Comparison of ENCODE assay signal across 23 cellular contexts in genomic region chr14:20642182-20642581, GRCh38. TPM values are rescaled to one million over a fixed set of nuclear protein-coding genes. Genes with fewer than 3 reads are reported as not detected.
A peak's percentile ranks its signal among the peaks of the same experiment; 100 is the strongest.
DNase-seq lines count a peak whose midpoint lies in the region; ATAC-seq and TF ChIP-seq lines count a peak whose summit lies in the region.
"Had no signal": no experiment of that assay in that cellular context is flagged by ENCODE, and none has a peak within 500 bp of the region (broad histone marks: within the 10 kb centered on the region; RNA-seq: fewer than 3 reads in every experiment).

No MANE protein-coding gene starts in this region.

- no peaks in the 10 kb centered on the region for H3K79me2 ChIP-seq in PC-3 (ENCODE audit: low read length)

- H3K27me3 ChIP-seq in BE2C (peaks cover 12% of the 10 kb centered on the region), PC-3 (ENCODE audit: low read length) (peaks cover 23% of the 10 kb centered on the region), endodermal cell (ENCODE audit: control insufficient read depth, insufficient read depth, low read length, poor library complexity, severe bottlenecking) (no peaks in the 10 kb centered on the region)
- H3K27me3 ChIP-seq: BLaER1 treated with 17β-estradiol and CSF1 and Interleukin-3, amounts not matched to agents 10 nM and 100 nM had no signal

- BruUV-seq in PC-3 (replicated peaks; lab: Mats Ljungman, UMichigan): no TSS peak

- H3K9ac ChIP-seq in PC-3 (ENCODE audit: low read length) (no peak overlapping the region), endodermal cell (ENCODE audit: extremely low read depth, low read length, poor library complexity, severe bottlenecking) (no peak overlapping the region)
- H3K9ac ChIP-seq: BLaER1 treated with 17β-estradiol and CSF1 and Interleukin-3, amounts not matched to agents 10 nM and 100 nM had no signal

- H3K4me1 ChIP-seq in BE2C (no peaks in the 10 kb centered on the region), PC-3 (ENCODE audit: insufficient read depth, low read length) (no peaks in the 10 kb centered on the region), endodermal cell (ENCODE audit: control insufficient read depth, insufficient read depth, low read length) (peaks cover 18% of the 10 kb centered on the region)

- POLR2A ChIA-PET in PC-3 (lab: Charles Lee; ENCODE audit: unreplicated experiment): no interaction called here

- no peaks in the 10 kb centered on the region for H3K36me3 ChIP-seq in BE2C
- no peaks in the 10 kb centered on the region for H3K36me3 ChIP-seq in PC-3 (ENCODE audit: low read depth, low read length)
- H3K36me3 ChIP-seq in endodermal cell (ENCODE audit: control insufficient read depth, insufficient read depth, low read length): no peaks in the 10 kb centered on the region
- H3K36me3 ChIP-seq: BLaER1 treated with 17β-estradiol and CSF1 and Interleukin-3, amounts not matched to agents 10 nM and 100 nM had no signal

- H3K36me3 Mint-ChIP-seq in endodermal cell (ENCODE audit: low read depth): no peaks in the 10 kb centered on the region
- H3K36me3 Mint-ChIP-seq: CD8-positive, alpha-beta T cell had no signal

- intact Hi-C loops in PC-3 (cut with micrococcal nuclease): no loop called here

- H3K4me3 Mint-ChIP-seq in endodermal cell: peak overlapping the region; percentile 3
- H3K4me3 Mint-ChIP-seq: CD4-positive, alpha-beta T cell; CD8-positive, alpha-beta T cell had no signal

- no peak overlapping the region for H3K27ac Mint-ChIP-seq in endodermal cell
- H3K27ac Mint-ChIP-seq: CD4-positive, alpha-beta T cell; CD8-positive, alpha-beta T cell had no signal

- no peaks in the 10 kb centered on the region for H3K9me2 ChIP-seq in PC-3 (replicated peaks; ENCODE audit: low read length)

- H2AFZ ChIP-seq in PC-3 (ENCODE audit: low read length): no peak overlapping the region

- 86 to 96% methylated on average over 5 to 7 of the region's 7 CpGs for WGBS in endodermal cell (ENCODE audit: insufficient coverage in 1 of 2, insufficient read length in 1 of 2), 2 experiments

- no peak overlapping the region for H3K27ac ChIP-seq in PC-3 (ENCODE audit: low read length)
- H3K27ac ChIP-seq in endodermal cell (ENCODE audit: low read depth, low read length): no peak overlapping the region
- H3K27ac ChIP-seq: BLaER1 treated with 17β-estradiol and CSF1 and Interleukin-3, amounts not matched to agents 10 nM and 100 nM; C4-2B had no signal

- H3K9me3 ChIP-seq in BE2C: no peaks in the 10 kb centered on the region
- H3K9me3 ChIP-seq in PC-3 (ENCODE audit: low read length): no peaks in the 10 kb centered on the region
- H3K9me3 ChIP-seq in endodermal cell (ENCODE audit: control insufficient read depth, low read length): no peaks in the 10 kb centered on the region
- H3K9me3 ChIP-seq: BLaER1 treated with 17β-estradiol and CSF1 and Interleukin-3, amounts not matched to agents 10 nM and 100 nM; Caco-2 had no signal

- H3K4me1 Mint-ChIP-seq in endodermal cell: peaks cover 43% of the 10 kb centered on the region

- H3K27me3 Mint-ChIP-seq in endodermal cell (ENCODE audit: insufficient read depth): no peaks in the 10 kb centered on the region

- H3F3A ChIP-seq in PC-3 (ENCODE audit: low read length, unreplicated experiment): no peaks in the 10 kb centered on the region

- H3K9me3 Mint-ChIP-seq in endodermal cell: no peaks in the 10 kb centered on the region
- H3K9me3 Mint-ChIP-seq: CD4-positive, alpha-beta T cell; CD8-positive, alpha-beta T cell had no signal

- CTCF ChIA-PET in PC-3 (lab: Charles Lee): no interaction called here

- peak; percentile 37; the same call in 1 of the 2 replicates for ATAC-seq in PC-3
- no peak for ATAC-seq in GM21526 (IDR thresholded peaks at IDR 0.05; ENCODE audit: low FRiP score, unreplicated experiment)
- ATAC-seq: CD8-positive, alpha-beta T cell; GM12878 had no signal

- DNase-seq in BE2C (peak; percentile 49), PC-3 (no peak), endodermal cell (no peak), HK-2 (ENCODE audit: unreplicated experiment) (no peak), DMS79 treated with DMSO at 0.1 percent for 48 hours (lab: John Stamatoyannopoulos, UW) (no peak)
- DNase-seq: 8988T; ACHN; Caco-2; Calu3; CD4-positive, alpha-beta T cell; CD8-positive, alpha-beta T cell; DND-41; EL; GDM1 had no signal

- no peaks in the 10 kb centered on the region for H4K20me1 ChIP-seq in PC-3 (ENCODE audit: low read length)
- H4K20me1 ChIP-seq: BLaER1 treated with 17β-estradiol and CSF1 and Interleukin-3, amounts not matched to agents 10 nM and 100 nM had no signal

- H3K4me2 ChIP-seq in PC-3 (ENCODE audit: low read length): no peak overlapping the region
- H3K4me2 ChIP-seq: BLaER1 treated with 17β-estradiol and CSF1 and Interleukin-3, amounts not matched to agents 10 nM and 100 nM had no signal

- H3K4me3 ChIP-seq in BE2C (ENCODE audit: low read depth, low read length) (no peak overlapping the region), PC-3 (ENCODE audit: low read length) (no peak overlapping the region), endodermal cell (ENCODE audit: low read length) (peak overlapping the region; percentile 75)
- H3K4me3 ChIP-seq: BLaER1 treated with 17β-estradiol and CSF1 and Interleukin-3, amounts not matched to agents 10 nM and 100 nM; GM12878 had no signal

- no peak for TF ChIP-seq CTCF in BE2C (IDR thresholded peaks at IDR 0.05; ENCODE audit: low read depth, low read length)
- no peak for TF ChIP-seq CTCF in PC-3 (conservative IDR thresholded peaks at IDR 0.05; ENCODE audit: low read depth, low read length)
- no peak for TF ChIP-seq CTCF in endodermal cell (conservative IDR thresholded peaks at IDR 0.05)

RNA-seq across cellular contexts. Expression of gene OR6S1, which starts 0.7 kb away (rescaled TPM):
- not detected for polyA plus RNA-seq in BE2C (2012; ENCODE audit: insufficient read depth, insufficient read length, low read depth)
- total RNA-seq in PC-3 (2014; rRNA removed) (not detected in 2 replicates), endodermal cell (not detected)
- not detected for polyA plus RNA-seq in endodermal cell (2013, experiment 1 of 2)
- polyA plus RNA-seq in endodermal cell (2013, experiment 2 of 2): not detected
- total RNA-seq: A673; Caco-2; Calu3; CD4-positive, alpha-beta T cell; CD8-positive, alpha-beta T cell; Daoy; G401 had no signal
- polyA plus RNA-seq: AG04450, BJ had no signal

RNA-seq across cellular contexts. Expression of gene RNASE4, which starts 42.2 kb away (rescaled TPM):
- polyA plus RNA-seq in BE2C (2012; ENCODE audit: insufficient read depth, insufficient read length, low read depth): not detected
- total RNA-seq in PC-3 (2014; rRNA removed) (5.9 and 8.5 TPM in 2 replicates), endodermal cell (1 to 10 TPM in 1 of 2 donors, under 1 TPM in 1; 0.73 to 1.6 TPM)
- 2.6 TPM for polyA plus RNA-seq in endodermal cell (2013, experiment 1 of 2)
- polyA plus RNA-seq in endodermal cell (2013, experiment 2 of 2): 4.6 TPM

RNA-seq across cellular contexts. Expression of gene ANG, which starts 46.4 kb away (rescaled TPM):
- 0.62 TPM for polyA plus RNA-seq in BE2C (2012; ENCODE audit: insufficient read depth, insufficient read length, low read depth)
- total RNA-seq in PC-3 (2014; rRNA removed) (4.8 and 6.6 TPM in 2 replicates), endodermal cell (1 to 10 TPM; 2.6 to 3.4 TPM)
- polyA plus RNA-seq in endodermal cell (2013, experiment 1 of 2): 6.4 TPM
- 4.8 TPM for polyA plus RNA-seq in endodermal cell (2013, experiment 2 of 2)

RNA-seq across cellular contexts. Expression of gene RNASE12, which starts 51.0 kb away (rescaled TPM):
- polyA plus RNA-seq in BE2C (2012; ENCODE audit: insufficient read depth, insufficient read length, low read depth): not detected
- total RNA-seq in PC-3 (2014; rRNA removed) (not detected in 2 replicates), endodermal cell (not detected)
- not detected for polyA plus RNA-seq in endodermal cell (2013, experiment 1 of 2)
- polyA plus RNA-seq in endodermal cell (2013, experiment 2 of 2): not detected
- total RNA-seq: A673; Caco-2; Calu3; CD4-positive, alpha-beta T cell; CD8-positive, alpha-beta T cell; Daoy; G401; GM12878 had no signal
- polyA plus RNA-seq: AG04450, BJ, GM12878 had no signal

RNA-seq across cellular contexts. Expression of gene RNASE11, which starts 54.4 kb away (rescaled TPM):
- polyA plus RNA-seq in BE2C (2012; ENCODE audit: insufficient read depth, insufficient read length, low read depth): not detected
- total RNA-seq in PC-3 (2014; rRNA removed) (not detected in 2 replicates), endodermal cell (not detected)
- not detected for polyA plus RNA-seq in endodermal cell (2013, experiment 1 of 2)
- polyA plus RNA-seq in endodermal cell (2013, experiment 2 of 2): not detected
- total RNA-seq: A673; Caco-2; Calu3; CD4-positive, alpha-beta T cell; CD8-positive, alpha-beta T cell; G401; GM12878 had no signal
- polyA plus RNA-seq: AG04450, BJ, GM12878 had no signal
